ENCODE assay signal across 20 cellular contexts in the genomic region with DNA sequence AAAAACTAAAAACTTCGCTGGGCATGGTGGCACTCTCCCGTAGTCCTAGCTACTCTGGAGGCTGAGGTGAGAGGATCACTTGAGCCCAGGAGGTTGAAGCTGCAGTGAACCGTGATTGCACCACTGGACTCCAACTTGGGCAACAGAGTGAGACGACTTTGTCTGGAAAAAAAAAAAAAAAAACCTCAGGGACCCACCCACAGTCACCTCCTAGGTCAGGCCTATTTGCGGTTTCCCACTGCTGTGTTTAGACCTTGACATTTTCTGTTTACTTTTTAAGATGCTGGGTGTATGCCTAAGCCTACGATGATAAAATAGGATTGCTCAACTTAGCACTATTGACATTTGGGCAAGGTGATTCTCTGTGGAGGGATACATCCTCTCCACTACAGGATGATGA.
DNase-seq lines count a peak whose midpoint lies in the region; ATAC-seq and TF ChIP-seq lines count a peak whose summit lies in the region.
"Had no signal": no experiment of that assay in that cellular context is flagged by ENCODE, and none has a peak within 500 bp of the region (broad histone marks: within the 10 kb centered on the region; RNA-seq: fewer than 3 reads in every experiment).

No MANE protein-coding gene starts in this region.

- no peaks in the 10 kb centered on the region for H3K36me3 ChIP-seq in right lobe of liver
- H3K36me3 ChIP-seq: MG63, Peyer's patch had no signal

- DNase-seq in HT-29 (ENCODE audit: low spot score) (peak; percentile 3), M059J (ENCODE audit: low read depth) (peak; percentile 52), amniotic epithelial cell (ENCODE audit: low read depth) (peak; percentile 11), right lobe of liver (peak in 1 of 3 donors; percentile 55), HUDEP-2 (lab: John Stamatoyannopoulos, UW; ENCODE audit: unreplicated experiment in 76 of 76) (no peak), putamen (ENCODE audit: low spot score) (no peak)
- DNase-seq in stimulated activated naive B cell treated with anti-CD40 and anti-IgM and Interleukin-4, amounts not matched to agents 10 μg/mL and 1 μg/mL and 100 μg/mL, for 72 hours, result no peak
- DNase-seq: DMS 273 treated with DMSO at 0.1 percent for 48 hours, H9, KG1, MG63, NCI-H1048, NCI-H1436, NCI-H2029 treated with DMSO at 0.1 percent for 48 hours, NCI-H2171, NCI-H526, Peyer's patch, SHP77 had no signal

- H3K9me3 Mint-ChIP-seq in stimulated activated naive B cell treated with anti-CD40 and anti-IgM and Interleukin-4, amounts not matched to agents 10 μg/mL and 1 μg/mL and 100 μg/mL, for 72 hours, result no peaks in the 10 kb centered on the region

- H3K4me1 Mint-ChIP-seq in stimulated activated naive B cell treated with anti-CD40 and anti-IgM and Interleukin-4, amounts not matched to agents 10 μg/mL and 1 μg/mL and 100 μg/mL, for 72 hours, result no peaks in the 10 kb centered on the region
- H3K4me1 Mint-ChIP-seq: CD14-positive monocyte had no signal

- no peak overlapping the region for H3K4me3 Mint-ChIP-seq in stimulated activated naive B cell treated with anti-CD40 and anti-IgM and Interleukin-4, amounts not matched to agents 10 μg/mL and 1 μg/mL and 100 μg/mL, for 72 hours
- H3K4me3 Mint-ChIP-seq: CD14-positive monocyte, H9 had no signal

- peaks cover 0 to 2% of the 10 kb centered on the region in 2 donors for H3K36me3 Mint-ChIP-seq in stimulated activated naive B cell treated with anti-CD40 and anti-IgM and Interleukin-4, amounts not matched to agents 10 μg/mL and 1 μg/mL and 100 μg/mL, for 72 hours
- H3K36me3 Mint-ChIP-seq: CD14-positive monocyte had no signal

- no peaks in the 10 kb centered on the region for H3K27me3 ChIP-seq in right lobe of liver
- H3K27me3 ChIP-seq: MG63, Peyer's patch had no signal

- ATAC-seq in right lobe of liver (peak; percentile 73 to 90 (median 80)), HG03108 (IDR thresholded peaks at IDR 0.05; ENCODE audit: unreplicated experiment) (no peak)
- no peak for ATAC-seq in stimulated activated naive B cell treated with anti-CD40 and anti-IgM and Interleukin-4, amounts not matched to agents 10 μg/mL and 1 μg/mL and 100 μg/mL, for 72 hours (replicated peaks)

- peaks cover 15 to 17% of the 10 kb centered on the region in 2 donors for H3K27me3 Mint-ChIP-seq in stimulated activated naive B cell treated with anti-CD40 and anti-IgM and Interleukin-4, amounts not matched to agents 10 μg/mL and 1 μg/mL and 100 μg/mL, for 72 hours

- intact Hi-C loops in right lobe of liver (cut with DNase I), result no loop called here

- 33% methylated on average over 6 of the region's 6 CpGs for WGBS in right lobe of liver (ENCODE audit: insufficient coverage, low coverage, low lambda C conversion rate, missing lambda C conversion rate)

- TF ChIP-seq POLR2A in right lobe of liver (IDR thresholded peaks at IDR 0.05), result no peak

- H3K4me1 ChIP-seq in right lobe of liver, result peaks cover 0 to 19% (median 7%) of the 10 kb centered on the region in 4 donors
- H3K4me1 ChIP-seq: Peyer's patch had no signal

- H3K4me3 ChIP-seq in right lobe of liver, result no peak overlapping the region
- H3K4me3 ChIP-seq: MG63, Peyer's patch had no signal

- H3K27ac ChIP-seq in right lobe of liver, result peak overlapping the region in 1 of 3 donors; percentile 35
- H3K27ac ChIP-seq: Peyer's patch had no signal

- H3K9me3 ChIP-seq in right lobe of liver, result no peaks in the 10 kb centered on the region
- H3K9me3 ChIP-seq: MG63, Peyer's patch had no signal

- no peak for TF ChIP-seq CTCF in right lobe of liver (IDR thresholded peaks at IDR 0.05)

- H3K27ac Mint-ChIP-seq in stimulated activated naive B cell treated with anti-CD40 and anti-IgM and Interleukin-4, amounts not matched to agents 10 μg/mL and 1 μg/mL and 100 μg/mL, for 72 hours, result no peak overlapping the region
- H3K27ac Mint-ChIP-seq: CD14-positive monocyte, H9 had no signal

Comparison
In these comparisons a context has a peak if more than half of its experiments do, and no peak if none do; other contexts are left out.
1. DNase-seq: peak in HT-29 (single experiment), M059J (single experiment) and amniotic epithelial cell (single experiment); none in HUDEP-2 (0 of 76), putamen (single experiment) and stimulated activated naive B cell treated with anti-CD40 and anti-IgM and Interleukin-4, amounts not matched to agents 10 μg/mL and 1 μg/mL and 100 μg/mL, for 72 hours (single experiment).
2. ATAC-seq: peak in right lobe of liver (4 of 4); none in HG03108 (single experiment) and stimulated activated naive B cell treated with anti-CD40 and anti-IgM and Interleukin-4, amounts not matched to agents 10 μg/mL and 1 μg/mL and 100 μg/mL, for 72 hours (0 of 2).